2 cellular contexts compared by ENCODE assay signal in genomic region chr22:35343664-35344550, GRCh38.
TF ChIP-seq lines count a peak whose summit lies in the region.

No MANE protein-coding gene starts in this region.

TF ChIP-seq in IMR-90, 13 proteins besides CTCF, POLR2A, EP300 and RAD21:
- no peak for TF ChIP-seq MXI1 (IDR thresholded peaks at IDR 0.05; ENCODE audit: borderline replicate concordance, low read depth, low read length)
- no peak for TF ChIP-seq MAFK (IDR thresholded peaks at IDR 0.05; ENCODE audit: low read depth, low read length)
- TF ChIP-seq RFX5 (IDR thresholded peaks at IDR 0.05; ENCODE audit: low read depth, low read length): no peak
- no peak for TF ChIP-seq RCOR1 (IDR thresholded peaks at IDR 0.05; ENCODE audit: insufficient replicate concordance, low read length)
- TF ChIP-seq CHD1 (IDR thresholded peaks at IDR 0.05; ENCODE audit: low read depth, low read length): no peak
- no peak for TF ChIP-seq SMC3 (IDR thresholded peaks at IDR 0.05; ENCODE audit: low read depth, low read length)
- TF ChIP-seq BHLHE40 (IDR thresholded peaks at IDR 0.05; ENCODE audit: low read depth, low read length): no peak

TF ChIP-seq in GM12878, 131 proteins besides CTCF, POLR2A, EP300 and RAD21:
- TF ChIP-seq HDGF (IDR thresholded peaks at IDR 0.05) (no peak), PAX5 (IDR thresholded peaks at IDR 0.05; ENCODE audit: borderline replicate concordance, low read depth, low read length) (no peak), KAT2A (conservative IDR thresholded peaks at IDR 0.05; ENCODE audit: control insufficient read depth, low read depth, low read length) (no peak), SREBF2 (IDR thresholded peaks at IDR 0.05; ENCODE audit: low read length) (no peak)
- TF ChIP-seq, protein P1, sequence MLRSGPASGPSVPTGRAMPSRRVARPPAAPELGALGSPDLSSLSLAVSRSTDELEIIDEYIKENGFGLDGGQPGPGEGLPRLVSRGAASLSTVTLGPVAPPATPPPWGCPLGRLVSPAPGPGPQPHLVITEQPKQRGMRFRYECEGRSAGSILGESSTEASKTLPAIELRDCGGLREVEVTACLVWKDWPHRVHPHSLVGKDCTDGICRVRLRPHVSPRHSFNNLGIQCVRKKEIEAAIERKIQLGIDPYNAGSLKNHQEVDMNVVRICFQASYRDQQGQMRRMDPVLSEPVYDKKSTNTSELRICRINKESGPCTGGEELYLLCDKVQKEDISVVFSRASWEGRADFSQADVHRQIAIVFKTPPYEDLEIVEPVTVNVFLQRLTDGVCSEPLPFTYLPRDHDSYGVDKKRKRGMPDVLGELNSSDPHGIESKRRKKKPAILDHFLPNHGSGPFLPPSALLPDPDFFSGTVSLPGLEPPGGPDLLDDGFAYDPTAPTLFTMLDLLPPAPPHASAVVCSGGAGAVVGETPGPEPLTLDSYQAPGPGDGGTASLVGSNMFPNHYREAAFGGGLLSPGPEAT (IDR thresholded peaks at IDR 0.05; ENCODE audit: low read depth): no peak
